ENCODE assay signal across 23 cellular contexts in genomic region chr1:192803501-192803900, GRCh38.
"Had no signal": no experiment of that assay in that cellular context is flagged by ENCODE, and none has a peak within 500 bp of the region (broad histone marks: within the 10 kb centered on the region; RNA-seq: fewer than 3 reads in every experiment).

No MANE protein-coding gene starts in this region.

- H3K4me3 ChIP-seq: SJSA1, SK-N-MC had no signal

- H3K36me3 ChIP-seq: SJSA1 had no signal

- FAIRE-seq: HepG2, RCC 7860 had no signal

- H3K27ac ChIP-seq: SJSA1, SK-N-MC had no signal

- H3K9me3 ChIP-seq: SJSA1 had no signal

- H3K27me3 ChIP-seq: SJSA1 had no signal

- DNase-seq: IMR-90, Kasumi-1, KG1, MM.1S, NCI-H1092 treated with DMSO at 0.1 percent for 48 hours, NCI-H1436, NCI-H187, NCI-H2029, NCI-H2081 treated with DMSO at 0.1 percent for 48 hours, NCI-H2171, NCI-H226, NCI-H446, NCI-H510A, NCI-H524 treated with DMSO at 0.1 percent for 48 hours, NCI-H69, NCI-H774, Right ventricle myocardium superior, RPMI8226, SIG-M5 had no signal

- ATAC-seq: HepG2 had no signal
